In the genomic region with DNA sequence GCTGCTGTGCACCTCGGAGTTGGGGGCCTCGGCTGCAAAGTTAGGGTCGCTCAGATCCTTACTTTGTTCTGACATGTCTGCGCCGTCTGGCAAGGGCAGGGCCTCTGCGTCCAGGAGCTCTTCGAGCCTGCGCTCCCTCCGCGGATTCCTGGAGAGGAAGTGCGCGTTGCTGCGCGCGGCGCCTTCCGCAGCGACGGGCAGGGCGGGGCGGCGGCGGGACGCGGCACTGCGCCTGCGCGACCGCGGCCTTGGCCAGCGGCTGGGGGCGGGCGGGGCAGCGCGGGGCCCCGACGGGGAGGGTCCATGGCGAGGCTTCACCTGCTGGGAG, we compare ENCODE assay signal across 8 cellular contexts. TPM values are rescaled to one million over a fixed set of nuclear protein-coding genes. Genes with fewer than 3 reads are reported as not detected.
DNase-seq lines count a peak whose midpoint lies in the region; ATAC-seq and TF ChIP-seq lines count a peak whose summit lies in the region.

A gene with protein sequence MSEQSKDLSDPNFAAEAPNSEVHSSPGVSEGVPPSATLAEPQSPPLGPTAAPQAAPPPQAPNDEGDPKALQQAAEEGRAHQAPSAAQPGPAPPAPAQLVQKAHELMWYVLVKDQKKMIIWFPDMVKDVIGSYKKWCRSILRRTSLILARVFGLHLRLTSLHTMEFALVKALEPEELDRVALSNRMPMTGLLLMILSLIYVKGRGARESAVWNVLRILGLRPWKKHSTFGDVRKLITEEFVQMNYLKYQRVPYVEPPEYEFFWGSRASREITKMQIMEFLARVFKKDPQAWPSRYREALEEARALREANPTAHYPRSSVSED (minus strand): TSS at position 163 of the 328 bp plus-strand sequence. CDS start 88 bp downstream, at position 75.

- H3K4me1 ChIP-seq in parathyroid adenoma = no peaks in the 10 kb centered on the region
- H3K4me1 ChIP-seq in effector memory CD4-positive, alpha-beta T cell (ENCODE audit: control insufficient read depth, insufficient read depth, low read length, poor library complexity, severe bottlenecking) = no peaks in the 10 kb centered on the region

- H3K4me1 Mint-ChIP-seq in WTC11 = peaks cover 21% of the 10 kb centered on the region

- POLR2A ChIA-PET in WTC11 (lab: Charles Lee) = interaction anchor here (1.0 kb wide), 1 partner anchor 173 kb away, joined by 7 read pairs; no protein-coding TSS in a partner anchor

- no peak within 1 kb of the TSS for H3K27ac Mint-ChIP-seq in WTC11

- CTCF ChIA-PET in WTC11 (lab: Charles Lee) = interaction anchor here (1.0 kb wide), 1 partner anchor 137 kb away, joined by 4 read pairs; no protein-coding TSS in a partner anchor

- no peaks in the 10 kb centered on the region for H3K9me3 ChIP-seq in parathyroid adenoma (ENCODE audit: control insufficient read depth, low read length)
- no peaks in the 10 kb centered on the region for H3K9me3 ChIP-seq in effector memory CD4-positive, alpha-beta T cell (ENCODE audit: control insufficient read depth, low read length)

- H2AFZ ChIP-seq in parathyroid adenoma = peak within 1 kb of the TSS; percentile 56

- H3K4me2 ChIP-seq in parathyroid adenoma (ENCODE audit: low read length) = peak within 1 kb of the TSS; percentile 65

- no peaks in the 10 kb centered on the region for H3K36me3 ChIP-seq in parathyroid adenoma (ENCODE audit: control insufficient read depth, insufficient read depth, low read length)
- H3K36me3 ChIP-seq in effector memory CD4-positive, alpha-beta T cell (ENCODE audit: control insufficient read depth, insufficient read depth, low read length) = no peaks in the 10 kb centered on the region

- H3K27me3 ChIP-seq in parathyroid adenoma (ENCODE audit: control insufficient read depth, insufficient read depth, low read length) = no peaks in the 10 kb centered on the region
- H3K27me3 ChIP-seq in effector memory CD4-positive, alpha-beta T cell (replicated peaks; ENCODE audit: control insufficient read depth, insufficient read depth, low read length, poor library complexity, severe bottlenecking) = no peaks in the 10 kb centered on the region

- intact Hi-C loops in Right ventricle myocardium superior (cut with DNase I) = no loop called here

- H3K9ac ChIP-seq in parathyroid adenoma = no peak within 1 kb of the TSS

- H3K4me3 Mint-ChIP-seq in WTC11 = peak within 1 kb of the TSS; percentile 69

- TF ChIP-seq CTCF in WTC11 (IDR thresholded peaks at IDR 0.05) (no peak), parathyroid adenoma (IDR thresholded peaks at IDR 0.05) (no peak)

- no peak within 1 kb of the TSS for H3K27ac ChIP-seq in parathyroid adenoma
- no peak within 1 kb of the TSS for H3K27ac ChIP-seq in effector memory CD4-positive, alpha-beta T cell (ENCODE audit: insufficient read depth, low read length, poor library complexity, severe bottlenecking)

- no peaks in the 10 kb centered on the region; the same call in none of the 2 replicates for H3K27me3 Mint-ChIP-seq in WTC11 (ENCODE audit: low read depth)

- H3K9me3 Mint-ChIP-seq in WTC11 = peaks cover 28% of the 10 kb centered on the region

- no peaks in the 10 kb centered on the region for H3K79me2 ChIP-seq in parathyroid adenoma

- ATAC-seq in WTC11 (peak; percentile 81), Right ventricle myocardium superior (ENCODE audit: poor library complexity) (peak; percentile 87), GM21825 (IDR thresholded peaks at IDR 0.05; ENCODE audit: unreplicated experiment) (no peak), HG03460 (IDR thresholded peaks at IDR 0.05; ENCODE audit: unreplicated experiment) (no peak)

- DNase-seq in EL (peak; percentile 9), WTC11 (ENCODE audit: low spot score) (peak; percentile 69), Right ventricle myocardium superior (peak; percentile 73), T-helper 1 cell (no peak)
- DNase-seq in effector memory CD4-positive, alpha-beta T cell = no peak

- H3K36me3 Mint-ChIP-seq in WTC11 = peaks cover 26% of the 10 kb centered on the region

- peak within 1 kb of the TSS; percentile 45 for H3K4me3 ChIP-seq in parathyroid adenoma (ENCODE audit: low read depth, low read length)
- H3K4me3 ChIP-seq in effector memory CD4-positive, alpha-beta T cell (ENCODE audit: insufficient read depth, low read depth, low read length, poor library complexity, severe bottlenecking) = no peak within 1 kb of the TSS

TF ChIP-seq in WTC11, 78 proteins besides CTCF, POLR2A, EP300 and RAD21:
- TF ChIP-seq ZNF671 (CRISPR knock-in tag; IDR thresholded peaks at IDR 0.05) = no peak
- no peak for TF ChIP-seq SOX15 (CRISPR knock-in tag; IDR thresholded peaks at IDR 0.05)
- no peak for TF ChIP-seq SMAD3 (CRISPR knock-in tag; IDR thresholded peaks at IDR 0.05; ENCODE audit: borderline replicate concordance)
- no peak for TF ChIP-seq MLX (CRISPR knock-in tag; IDR thresholded peaks at IDR 0.05)
- TF ChIP-seq ZNF416 (CRISPR knock-in tag; IDR thresholded peaks at IDR 0.05) = no peak
- no peak for TF ChIP-seq MYBL2 (CRISPR knock-in tag; IDR thresholded peaks at IDR 0.05)
- no peak for TF ChIP-seq JAZF1 (CRISPR knock-in tag; IDR thresholded peaks at IDR 0.05)
- TF ChIP-seq NFE2L1 (CRISPR knock-in tag; IDR thresholded peaks at IDR 0.05) = no peak
- TF ChIP-seq NFATC4 (CRISPR knock-in tag; IDR thresholded peaks at IDR 0.05) = no peak

RNA-seq across cellular contexts. Expression of the gene that starts here (rescaled TPM):
- total RNA-seq in WTC11 (2021) = 40.0 to 49.7 TPM (median 45.1 TPM) in 3 replicates
- total RNA-seq in Right ventricle myocardium superior = 37.7 TPM

Comparison
In these comparisons a context has a peak if more than half of its experiments do, and no peak if none do; other contexts are left out.
1. DNase-seq: peak in EL (single experiment), WTC11 (single experiment) and Right ventricle myocardium superior (single experiment); none in effector memory CD4-positive, alpha-beta T cell (0 of 3) and T-helper 1 cell (0 of 5).
2. ATAC-seq: peak in WTC11 (single experiment) and Right ventricle myocardium superior (single experiment); none in GM21825 (single experiment) and HG03460 (single experiment).